16 cellular contexts compared by ENCODE assay signal in genomic region chr18:6589979-6590725, GRCh38.
DNase-seq lines count a peak whose midpoint lies in the region; ATAC-seq and TF ChIP-seq lines count a peak whose summit lies in the region.
"Had no signal": no experiment of that assay in that cellular context is flagged by ENCODE, and none has a peak within 500 bp of the region (broad histone marks: within the 10 kb centered on the region; RNA-seq: fewer than 3 reads in every experiment).

No MANE protein-coding gene starts in this region.

- H3K9me3 ChIP-seq in SK-N-MC (ENCODE audit: low read depth, low read length) = no peaks in the 10 kb centered on the region
- H3K9me3 ChIP-seq in spleen = peaks cover 0 to 17% (median 0%) of the 10 kb centered on the region in 8 donors
- no peaks in the 10 kb centered on the region for H3K9me3 ChIP-seq in body of pancreas

- no peak overlapping the region for H3K9ac ChIP-seq in SK-N-MC (ENCODE audit: insufficient read length)
- H3K9ac ChIP-seq: BLaER1 treated with 17β-estradiol and CSF1 and Interleukin-3, amounts not matched to agents 10 nM and 100 nM had no signal

- DNase-seq in SK-N-MC (ENCODE audit: low read depth, low spot score) = peak; percentile 30
- DNase-seq in choroid plexus epithelial cell (ENCODE audit: low read depth) = peak; percentile 3
- DNase-seq in spleen = no peak
- DNase-seq in CD1c-positive myeloid dendritic cell (ENCODE audit: extremely low spot score) = no peak
- DNase-seq in NCI-H1694 (lab: John Stamatoyannopoulos, UW) = no peak
- DNase-seq in body of pancreas = no peak
- DNase-seq: CD4-positive, CD25-positive, alpha-beta regulatory T cell; CD8-positive, alpha-beta memory T cell; COR-L47; H9; KG1 had no signal

- WGBS in spleen, 5 donors = 51 to 72% (median 59%) methylated on average over 4 of the region's 4 CpGs
- 72 to 87% methylated on average over 4 of the region's 4 CpGs for WGBS in body of pancreas, 2 donors

- TF ChIP-seq CTCF in choroid plexus epithelial cell (conservative IDR thresholded peaks at IDR 0.05; ENCODE audit: low read depth, low read length) (no peak), nephron (IDR thresholded peaks at IDR 0.05; ENCODE audit: unreplicated experiment in 3 of 3) (no peak), spleen (IDR thresholded peaks at IDR 0.05 in 8 of 11, conservative IDR thresholded peaks at IDR 0.05 in 3 of 11) (no peak), body of pancreas (IDR thresholded peaks at IDR 0.05) (no peak)

- H3K4me3 ChIP-seq in SK-N-MC (peak overlapping the region; percentile 7), choroid plexus epithelial cell (ENCODE audit: low read depth, low read length) (no peak overlapping the region), spleen (no peak overlapping the region), body of pancreas (no peak overlapping the region)
- H3K4me3 ChIP-seq: BLaER1 treated with 17β-estradiol and CSF1 and Interleukin-3, amounts not matched to agents 10 nM and 100 nM had no signal

- ATAC-seq in HG03460 (IDR thresholded peaks at IDR 0.05; ENCODE audit: unreplicated experiment) (no peak), body of pancreas (no peak)
- ATAC-seq: HepG2 had no signal

- intact Hi-C loops in spleen (cut with DNase I; ENCODE audit: low total_unique reads) (no loop called here), body of pancreas (cut with DNase I) (no loop called here)

- H3K4me1 Mint-ChIP-seq in nephron = peaks cover 13% of the 10 kb centered on the region
- H3K4me1 Mint-ChIP-seq: B cell; CD4-positive, CD25-positive, alpha-beta regulatory T cell; CD8-positive, alpha-beta memory T cell had no signal

- no peaks in the 10 kb centered on the region for H3K27me3 Mint-ChIP-seq in nephron (ENCODE audit: low read depth)
- H3K27me3 Mint-ChIP-seq: B cell; CD4-positive, CD25-positive, alpha-beta regulatory T cell had no signal

- H3K4me3 Mint-ChIP-seq in nephron = no peak overlapping the region
- H3K4me3 Mint-ChIP-seq: B cell; CD4-positive, CD25-positive, alpha-beta regulatory T cell; CD8-positive, alpha-beta memory T cell; H9 had no signal

- peak overlapping the region; percentile 85 for H3K27ac ChIP-seq in SK-N-MC
- H3K27ac ChIP-seq in spleen = peak overlapping the region in 7 of 8 donors; percentile 16 to 77 (median 44)
- H3K27ac ChIP-seq in body of pancreas = no peak overlapping the region
- H3K27ac ChIP-seq: BLaER1 treated with 17β-estradiol and CSF1 and Interleukin-3, amounts not matched to agents 10 nM and 100 nM had no signal

- H3K27ac Mint-ChIP-seq in nephron = peak overlapping the region in 2 of 3 experiments; percentile 33 to 88
- H3K27ac Mint-ChIP-seq: B cell; CD4-positive, CD25-positive, alpha-beta regulatory T cell; CD8-positive, alpha-beta memory T cell; H9 had no signal

- no peaks in the 10 kb centered on the region for H3K27me3 ChIP-seq in spleen (replicated peaks in 1 of 7)
- no peaks in the 10 kb centered on the region for H3K27me3 ChIP-seq in body of pancreas
- H3K27me3 ChIP-seq: BLaER1 treated with 17β-estradiol and CSF1 and Interleukin-3, amounts not matched to agents 10 nM and 100 nM had no signal

- TF ChIP-seq POLR2A in spleen (IDR thresholded peaks at IDR 0.05) = no peak
- no peak for TF ChIP-seq POLR2A in body of pancreas (IDR thresholded peaks at IDR 0.05)

- H3K4me1 ChIP-seq in spleen (peaks cover 0 to 37% (median 12%) of the 10 kb centered on the region in 6 donors), body of pancreas (no peaks in the 10 kb centered on the region)
- H3K4me1 ChIP-seq: BLaER1 treated with 17β-estradiol and CSF1 and Interleukin-3, amounts not matched to agents 10 nM and 100 nM had no signal

- H3K36me3 Mint-ChIP-seq in nephron (ENCODE audit: low read depth) = no peaks in the 10 kb centered on the region
- H3K36me3 Mint-ChIP-seq: CD4-positive, CD25-positive, alpha-beta regulatory T cell; CD8-positive, alpha-beta memory T cell had no signal

- no peaks in the 10 kb centered on the region for H3K36me3 ChIP-seq in SK-N-MC (ENCODE audit: insufficient read depth, low read length)
- H3K36me3 ChIP-seq in spleen = no peaks in the 10 kb centered on the region
- H3K36me3 ChIP-seq in body of pancreas (replicated peaks in 1 of 2; ENCODE audit: insufficient read depth in 1 of 2, low read depth in 2 of 2) = no peaks in the 10 kb centered on the region
- H3K36me3 ChIP-seq: BLaER1 treated with 17β-estradiol and CSF1 and Interleukin-3, amounts not matched to agents 10 nM and 100 nM had no signal

- H3K9me3 Mint-ChIP-seq in nephron = peaks cover 12% of the 10 kb centered on the region

Comparison
In these comparisons a context has a peak if more than half of its experiments do, and no peak if none do; other contexts are left out.
1. DNase-seq: peak in SK-N-MC (single experiment) and choroid plexus epithelial cell (single experiment); none in spleen (single experiment), CD1c-positive myeloid dendritic cell (single experiment), NCI-H1694 (single experiment) and body of pancreas (0 of 4).
2. H3K27ac ChIP-seq: peak in SK-N-MC (single experiment) and spleen (7 of 8); none in body of pancreas (0 of 4).